In genomic region chr4:88112856-88113255, GRCh38 we compare ENCODE assay signal across 8 cellular contexts. TPM values are rescaled to one million over a fixed set of nuclear protein-coding genes. Genes with fewer than 3 reads are reported as not detected.
"Had no signal": no experiment of that assay in that cellular context is flagged by ENCODE, and none has a peak within 500 bp of the region (broad histone marks: within the 10 kb centered on the region; RNA-seq: fewer than 3 reads in every experiment).

No MANE protein-coding gene starts in this region.

- ATAC-seq: GM23338 had no signal

- DNase-seq: H9, HCEC 1CT, KG1 had no signal

- H2AFZ ChIP-seq: GM23338 had no signal

- H3K4me3 ChIP-seq: GM23338 had no signal

- H3K4me2 ChIP-seq: GM23338 had no signal

- FAIRE-seq: H1, H54, HTR-8/SVneo had no signal

RNA-seq across cellular contexts. Expression of gene ABCG2, which starts 45.6 kb away (rescaled TPM):
- polyA plus RNA-seq: IgD-negative memory B cell had no signal
